8 cellular contexts compared by ENCODE assay signal in the genomic region with DNA sequence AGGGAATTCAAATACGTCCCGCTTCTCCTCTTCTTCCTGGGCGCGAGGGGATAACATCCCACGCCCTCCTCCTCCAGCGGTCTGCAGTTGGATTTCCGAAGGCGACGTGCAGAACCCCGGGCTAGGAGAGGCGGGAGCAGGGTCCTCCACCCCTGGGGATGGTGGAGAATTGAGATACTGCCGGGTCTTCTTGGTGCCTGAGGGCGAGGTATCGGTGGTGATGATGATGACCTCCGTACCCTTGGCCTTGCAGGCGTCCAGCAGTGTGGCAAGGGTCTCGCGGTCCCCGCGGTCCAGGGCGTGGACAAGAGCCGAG. TPM values are rescaled to one million over a fixed set of nuclear protein-coding genes. Genes with fewer than 3 reads are reported as not detected.
DNase-seq lines count a peak whose midpoint lies in the region; ATAC-seq and TF ChIP-seq lines count a peak whose summit lies in the region.

No MANE protein-coding gene starts in this region.

- no peak for DNase-seq in CD4-positive, alpha-beta memory T cell
- DNase-seq in OCI-LY7 (ENCODE audit: low spot score) (no peak), endothelial cell (ENCODE audit: low spot score) (no peak), NCI-H1930 (lab: John Stamatoyannopoulos, UW) (no peak)

- ATAC-seq in HG02759 (IDR thresholded peaks at IDR 0.05; ENCODE audit: unreplicated experiment) = no peak
- no peak for ATAC-seq in GM19395 (IDR thresholded peaks at IDR 0.05; ENCODE audit: unreplicated experiment)
- ATAC-seq in HG03521 (IDR thresholded peaks at IDR 0.05; ENCODE audit: unreplicated experiment) = no peak

- H3K9me2 ChIP-seq in OCI-LY7 (ENCODE audit: insufficient read depth, low read length) = no peaks in the 10 kb centered on the region

- H3K79me2 ChIP-seq in OCI-LY7 (ENCODE audit: insufficient read depth, low read depth, low read length) = peaks cover 19% of the 10 kb centered on the region; the same call in 1 of the 2 replicates

- POLR2A ChIA-PET in CD4-positive, alpha-beta memory T cell (lab: Charles Lee; ENCODE audit: partially characterized antibody) = interaction anchor here (0.7 to 17.4 kb wide), 7 partner anchors 11 to 103 kb away, joined by 3 to 444 read pairs (median 9); a partner anchor contains a TSS
- POLR2A ChIA-PET in OCI-LY7 (lab: Charles Lee) = no interaction called here

- peak overlapping the region; percentile 44 to 85 for H3K4me3 ChIP-seq in CD4-positive, alpha-beta memory T cell (ENCODE audit: low read length in 2 of 2)
- H3K4me3 ChIP-seq in OCI-LY7 (ENCODE audit: low read depth, low read length, poor library complexity, severe bottlenecking) = peak overlapping the region; percentile 75
- H3K4me3 ChIP-seq in neuron (ENCODE audit: low read length) = peak overlapping the region; percentile 57

- H3K27me3 ChIP-seq in CD4-positive, alpha-beta memory T cell (ENCODE audit: insufficient read depth, low read length) = no peaks in the 10 kb centered on the region
- no peaks in the 10 kb centered on the region for H3K27me3 ChIP-seq in neuron (ENCODE audit: insufficient read depth, low read length)

- CTCF ChIA-PET in CD4-positive, alpha-beta memory T cell (lab: Charles Lee; ENCODE audit: partially characterized antibody) = interaction anchor here (9.4 kb wide), 1 partner anchor 18 kb away, joined by 98 read pairs; no protein-coding TSS in a partner anchor
- CTCF ChIA-PET in OCI-LY7 (lab: Charles Lee; ENCODE audit: unreplicated experiment) = no interaction called here

- TF ChIP-seq CTCF in OCI-LY7 (conservative IDR thresholded peaks at IDR 0.05; ENCODE audit: low read length) (no peak), endothelial cell (IDR thresholded peaks at IDR 0.05; ENCODE audit: unreplicated experiment) (no peak)

- no peaks in the 10 kb centered on the region for H3K9me3 Mint-ChIP-seq in CD4-positive, alpha-beta memory T cell
- no peaks in the 10 kb centered on the region for H3K9me3 Mint-ChIP-seq in endothelial cell (ENCODE audit: unreplicated experiment)

- H3K27ac ChIP-seq in CD4-positive, alpha-beta memory T cell (ENCODE audit: low read depth, low read length) = peak overlapping the region; percentile 71
- no peak overlapping the region for H3K27ac ChIP-seq in OCI-LY7 (ENCODE audit: low read depth, low read length, poor library complexity, severe bottlenecking)

- H3K27me3 Mint-ChIP-seq in CD4-positive, alpha-beta memory T cell = no peaks in the 10 kb centered on the region
- H3K27me3 Mint-ChIP-seq in endothelial cell (ENCODE audit: unreplicated experiment) = peaks cover 29% of the 10 kb centered on the region

- H3K4me3 Mint-ChIP-seq in CD4-positive, alpha-beta memory T cell = peak overlapping the region; percentile 88 to 97 (median 94)
- peak overlapping the region; percentile 93 for H3K4me3 Mint-ChIP-seq in endothelial cell (ENCODE audit: unreplicated experiment)

- H4K20me1 ChIP-seq in OCI-LY7 (ENCODE audit: insufficient read depth, low read length) = peaks cover under 1% of the 10 kb centered on the region; the same call in 1 of the 2 replicates

- intact Hi-C loops in CD4-positive, alpha-beta memory T cell (cut with micrococcal nuclease) = loop anchor here (5.0 kb wide), 1 partner anchor 36 kb away; a partner anchor contains a TSS
- intact Hi-C loops in OCI-LY7 (cut with micrococcal nuclease; ENCODE audit: unreplicated experiment) = no loop called here

- peak overlapping the region; percentile 96 for H3K4me2 ChIP-seq in OCI-LY7 (ENCODE audit: low read length)

- H3K4me1 Mint-ChIP-seq in CD4-positive, alpha-beta memory T cell = peaks cover 48 to 88% (median 56%) of the 10 kb centered on the region in 4 donors
- peaks cover 55% of the 10 kb centered on the region for H3K4me1 Mint-ChIP-seq in endothelial cell (ENCODE audit: unreplicated experiment)

- H2AFZ ChIP-seq in OCI-LY7 (ENCODE audit: low read length) (peak overlapping the region; percentile 9; the same call in 1 of the 2 replicates), neuron (ENCODE audit: low read depth, low read length) (peak overlapping the region; percentile 30)

- peak overlapping the region; percentile 86 to 95 (median 89) for H3K27ac Mint-ChIP-seq in CD4-positive, alpha-beta memory T cell
- no peak overlapping the region for H3K27ac Mint-ChIP-seq in endothelial cell (ENCODE audit: unreplicated experiment)

- peaks cover 66% of the 10 kb centered on the region for H3K4me1 ChIP-seq in CD4-positive, alpha-beta memory T cell (ENCODE audit: insufficient read depth, low read length)
- H3K4me1 ChIP-seq in OCI-LY7 (ENCODE audit: insufficient read depth, low read length, poor library complexity, severe bottlenecking) = peaks cover 74% of the 10 kb centered on the region
- H3K4me1 ChIP-seq in neuron (ENCODE audit: insufficient read depth, low read length) = peaks cover 59% of the 10 kb centered on the region

- H3K36me3 ChIP-seq in CD4-positive, alpha-beta memory T cell (ENCODE audit: insufficient read depth, low read length) = no peaks in the 10 kb centered on the region
- H3K36me3 ChIP-seq in OCI-LY7 (ENCODE audit: insufficient read depth, low read length) (no peaks in the 10 kb centered on the region), neuron (ENCODE audit: insufficient read depth, low read length) (no peaks in the 10 kb centered on the region)

- H3K9me3 ChIP-seq in CD4-positive, alpha-beta memory T cell (ENCODE audit: control insufficient read depth in 1 of 2, low read length in 2 of 2) = no peaks in the 10 kb centered on the region
- H3K9me3 ChIP-seq in OCI-LY7 (ENCODE audit: low read length) (no peaks in the 10 kb centered on the region), neuron (ENCODE audit: low read length) (no peaks in the 10 kb centered on the region)

- H3K36me3 Mint-ChIP-seq in CD4-positive, alpha-beta memory T cell = peaks cover 0 to 24% of the 10 kb centered on the region in 2 donors
- H3K36me3 Mint-ChIP-seq in endothelial cell (ENCODE audit: low read depth, unreplicated experiment) = peaks cover 4% of the 10 kb centered on the region

- BruUV-seq in OCI-LY7 (replicated peaks; lab: Mats Ljungman, UMichigan) = no TSS peak

RNA-seq across cellular contexts. Expression of a gene that starts 3.2 kb away (rescaled TPM):
- total RNA-seq in CD4-positive, alpha-beta memory T cell = 10 to 100 TPM; 64.5 to 66.1 TPM
- polyA plus RNA-seq in CD4-positive, alpha-beta memory T cell = 10 to 100 TPM; 35.3 to 35.7 TPM
- 10.2 and 11.6 TPM in 2 replicates for total RNA-seq in OCI-LY7 (2014; rRNA removed; shearing (Covaris generic))
- total RNA-seq in OCI-LY7 (2022) (26.3 and 31.8 TPM in 2 replicates), endothelial cell (ENCODE audit: unreplicated experiment) (83.3 TPM)

RNA-seq across cellular contexts. Expression of a gene that starts 3.3 kb away (rescaled TPM):
- 1 to 10 TPM; 1.8 to 2.1 TPM for total RNA-seq in CD4-positive, alpha-beta memory T cell
- under 1 TPM in 1 of 2 donors, not detected in 1; 0.60 TPM for polyA plus RNA-seq in CD4-positive, alpha-beta memory T cell
- 0.62 and 1.9 TPM in 2 replicates for total RNA-seq in OCI-LY7 (2014; rRNA removed; shearing (Covaris generic))
- 4.5 and 4.8 TPM in 2 replicates for total RNA-seq in OCI-LY7 (2022)
- 0.56 TPM for total RNA-seq in endothelial cell (ENCODE audit: unreplicated experiment)

RNA-seq across cellular contexts. Expression of a gene that starts 3.4 kb away (rescaled TPM):
- 10 to 100 TPM; 36.6 to 38.3 TPM for total RNA-seq in CD4-positive, alpha-beta memory T cell
- polyA plus RNA-seq in CD4-positive, alpha-beta memory T cell = 100 to 1,000 TPM in 1 of 2 donors, 10 to 100 TPM in 1; 95.3 to 164 TPM
- 19.8 and 29.8 TPM in 2 replicates for total RNA-seq in OCI-LY7 (2014; rRNA removed; shearing (Covaris generic))
- total RNA-seq in OCI-LY7 (2022) = 27.3 and 30.7 TPM in 2 replicates
- 12.4 TPM for total RNA-seq in endothelial cell (ENCODE audit: unreplicated experiment)

RNA-seq across cellular contexts. Expression of a gene that starts 33.8 kb away (rescaled TPM):
- total RNA-seq in CD4-positive, alpha-beta memory T cell = 100 to 1,000 TPM; 116 to 122 TPM
- polyA plus RNA-seq in CD4-positive, alpha-beta memory T cell = 100 to 1,000 TPM; 129 to 169 TPM
- total RNA-seq in OCI-LY7 (2014; rRNA removed; shearing (Covaris generic)) = 135 and 239 TPM in 2 replicates
- total RNA-seq in OCI-LY7 (2022) (177 and 200 TPM in 2 replicates), endothelial cell (ENCODE audit: unreplicated experiment) (213 TPM)

RNA-seq across cellular contexts. Expression of a gene that starts 35.3 kb away (rescaled TPM):
- 100 to 1,000 TPM; 933 to 985 TPM for total RNA-seq in CD4-positive, alpha-beta memory T cell
- polyA plus RNA-seq in CD4-positive, alpha-beta memory T cell = 1,000 to 10,000 TPM; 4,275 to 4,310 TPM
- 99.9 and 144 TPM in 2 replicates for total RNA-seq in OCI-LY7 (2014; rRNA removed; shearing (Covaris generic))
- total RNA-seq in OCI-LY7 (2022) (50.3 and 76.8 TPM in 2 replicates), endothelial cell (ENCODE audit: unreplicated experiment) (107 TPM)
